ENCODE assay signal across 1 cellular context in the genomic region with DNA sequence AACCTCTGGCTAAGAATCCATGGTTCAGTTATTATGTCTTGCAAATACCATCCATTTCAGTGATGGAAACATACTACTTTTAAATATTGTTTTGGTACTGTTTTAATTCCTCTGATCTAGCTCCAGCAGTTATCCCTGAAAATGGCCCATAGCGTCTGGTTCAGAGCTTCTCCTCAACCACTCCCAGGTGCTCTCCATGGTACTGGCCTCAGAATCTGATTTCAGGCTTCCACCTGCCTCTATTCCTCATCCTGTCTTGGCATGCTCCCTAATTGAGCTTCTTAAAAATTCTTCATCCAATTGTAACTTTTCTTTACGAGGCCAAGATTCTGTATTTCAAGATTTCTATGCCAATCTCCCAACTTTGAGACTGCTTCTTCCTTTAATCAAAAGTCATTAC.
TF ChIP-seq lines count a peak whose summit lies in the region.

No MANE protein-coding gene starts in this region.

TF ChIP-seq in A549, 52 proteins besides CTCF, POLR2A, EP300 and RAD21 (continued from another document):
- TF ChIP-seq, protein P1, sequence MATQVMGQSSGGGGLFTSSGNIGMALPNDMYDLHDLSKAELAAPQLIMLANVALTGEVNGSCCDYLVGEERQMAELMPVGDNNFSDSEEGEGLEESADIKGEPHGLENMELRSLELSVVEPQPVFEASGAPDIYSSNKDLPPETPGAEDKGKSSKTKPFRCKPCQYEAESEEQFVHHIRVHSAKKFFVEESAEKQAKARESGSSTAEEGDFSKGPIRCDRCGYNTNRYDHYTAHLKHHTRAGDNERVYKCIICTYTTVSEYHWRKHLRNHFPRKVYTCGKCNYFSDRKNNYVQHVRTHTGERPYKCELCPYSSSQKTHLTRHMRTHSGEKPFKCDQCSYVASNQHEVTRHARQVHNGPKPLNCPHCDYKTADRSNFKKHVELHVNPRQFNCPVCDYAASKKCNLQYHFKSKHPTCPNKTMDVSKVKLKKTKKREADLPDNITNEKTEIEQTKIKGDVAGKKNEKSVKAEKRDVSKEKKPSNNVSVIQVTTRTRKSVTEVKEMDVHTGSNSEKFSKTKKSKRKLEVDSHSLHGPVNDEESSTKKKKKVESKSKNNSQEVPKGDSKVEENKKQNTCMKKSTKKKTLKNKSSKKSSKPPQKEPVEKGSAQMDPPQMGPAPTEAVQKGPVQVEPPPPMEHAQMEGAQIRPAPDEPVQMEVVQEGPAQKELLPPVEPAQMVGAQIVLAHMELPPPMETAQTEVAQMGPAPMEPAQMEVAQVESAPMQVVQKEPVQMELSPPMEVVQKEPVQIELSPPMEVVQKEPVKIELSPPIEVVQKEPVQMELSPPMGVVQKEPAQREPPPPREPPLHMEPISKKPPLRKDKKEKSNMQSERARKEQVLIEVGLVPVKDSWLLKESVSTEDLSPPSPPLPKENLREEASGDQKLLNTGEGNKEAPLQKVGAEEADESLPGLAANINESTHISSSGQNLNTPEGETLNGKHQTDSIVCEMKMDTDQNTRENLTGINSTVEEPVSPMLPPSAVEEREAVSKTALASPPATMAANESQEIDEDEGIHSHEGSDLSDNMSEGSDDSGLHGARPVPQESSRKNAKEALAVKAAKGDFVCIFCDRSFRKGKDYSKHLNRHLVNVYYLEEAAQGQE (IDR thresholded peaks at IDR 0.05) = peak; percentile 85
- no peak for TF ChIP-seq KDM1A (IDR thresholded peaks at IDR 0.05; ENCODE audit: low read depth)
- TF ChIP-seq ZC3H11A (IDR thresholded peaks at IDR 0.05) = no peak
